Comparison of ENCODE assay signal across 25 cellular contexts in the genomic region with DNA sequence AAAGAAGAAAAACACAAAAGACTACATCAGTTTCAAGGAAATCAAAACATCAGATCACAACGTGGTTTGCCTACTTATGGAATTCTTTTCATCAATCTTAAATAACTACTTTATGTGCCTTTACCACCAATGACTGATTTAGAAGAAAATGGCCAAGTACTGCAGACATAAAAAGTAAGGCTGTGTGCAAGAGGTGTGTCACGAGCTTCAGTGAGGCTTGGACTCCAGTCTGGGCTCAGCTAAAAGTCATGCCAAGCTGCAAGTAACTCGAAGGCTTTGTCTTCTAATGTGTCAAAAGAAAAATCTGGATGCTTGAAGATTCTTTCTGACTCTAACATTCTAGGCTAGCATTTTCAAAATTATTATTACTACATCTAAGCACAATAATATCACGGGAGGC. TPM values are rescaled to one million over a fixed set of nuclear protein-coding genes. Genes with fewer than 3 reads are reported as not detected.
"Had no signal": no experiment of that assay in that cellular context is flagged by ENCODE, and none has a peak within 500 bp of the region (broad histone marks: within the 10 kb centered on the region; RNA-seq: fewer than 3 reads in every experiment).

No MANE protein-coding gene starts in this region.

- H3K9me3 ChIP-seq: heart right ventricle, mucosa of descending colon, psoas muscle, right lobe of liver, spleen, testis, tibial nerve, upper lobe of right lung, vagina had no signal

- DNase-seq: effector CD4-positive, alpha-beta T cell; endodermal cell; erythroblast; heart right ventricle; hypothalamus; kidney glomerular epithelial cell; mucosa of descending colon; natural killer cell; occipital lobe; psoas muscle; retina; right lobe of liver; spleen; stimulated activated CD4-positive, alpha-beta T cell treated with anti-CD3 and anti-CD28 coated beads, Interleukin-15, amount 100 ng/mL, for 24 hours; stimulated activated CD4-positive, alpha-beta T cell treated with anti-CD3 and anti-CD28 coated beads, Interleukin-1b, Interleukin-23, amount 100 ng/mL, for 48 hours; stimulated activated CD4-positive, alpha-beta T cell treated with anti-CD3 and anti-CD28 coated beads, Interleukin-4, amount 100 ng/mL, for 24 hours; testis; upper lobe of right lung had no signal

- H3K27ac ChIP-seq: coronary artery, heart right ventricle, neural progenitor cell, psoas muscle, right lobe of liver, spleen, testis, tibial nerve, upper lobe of right lung, vagina had no signal

- FAIRE-seq: endothelial cell of umbilical vein had no signal

- ATAC-seq: heart right ventricle; natural killer cell; psoas muscle; right lobe of liver; stimulated activated memory B cell treated with anti-CD40 and anti-IgM and Interleukin-4, amounts not matched to agents 10 μg/mL and 1 μg/mL and 100 μg/mL, for 72 hours; upper lobe of right lung had no signal

- H2AFZ ChIP-seq: neural progenitor cell had no signal

- H3K4me1 ChIP-seq: heart right ventricle, neural progenitor cell, psoas muscle, right lobe of liver, spleen, testis, tibial nerve, upper lobe of right lung, vagina had no signal

- H3K4me3 ChIP-seq: coronary artery, heart right ventricle, mucosa of descending colon, neural progenitor cell, psoas muscle, right lobe of liver, spleen, testis, tibial nerve, upper lobe of right lung, vagina had no signal

- H3K9ac ChIP-seq: neural progenitor cell had no signal

- H3K4me2 ChIP-seq: neural progenitor cell had no signal

- H3K4me1 Mint-ChIP-seq: natural killer cell; stimulated activated memory B cell treated with anti-CD40 and anti-IgM and Interleukin-4, amounts not matched to agents 10 μg/mL and 1 μg/mL and 100 μg/mL, for 72 hours had no signal

- H3K27ac Mint-ChIP-seq: endodermal cell; natural killer cell; neural progenitor cell; stimulated activated memory B cell treated with anti-CD40 and anti-IgM and Interleukin-4, amounts not matched to agents 10 μg/mL and 1 μg/mL and 100 μg/mL, for 72 hours; stimulated activated naive CD8-positive, alpha-beta T cell treated with anti-CD3 and anti-CD28 coated beads, Interleukin-15, Interleukin-2, amounts not matched to agents 100 ng/mL and 50 ng/mL, for 24 hours had no signal

- H3K27me3 ChIP-seq: neural progenitor cell, right lobe of liver, spleen, testis, tibial nerve, upper lobe of right lung, vagina had no signal

- H3K9me3 Mint-ChIP-seq: endodermal cell; natural killer cell; neural progenitor cell; stimulated activated memory B cell treated with anti-CD40 and anti-IgM and Interleukin-4, amounts not matched to agents 10 μg/mL and 1 μg/mL and 100 μg/mL, for 72 hours; stimulated activated naive CD8-positive, alpha-beta T cell treated with anti-CD3 and anti-CD28 coated beads, Interleukin-15, Interleukin-2, amounts not matched to agents 100 ng/mL and 50 ng/mL, for 24 hours had no signal

- H3K36me3 ChIP-seq: heart right ventricle, neural progenitor cell, right lobe of liver, spleen, tibial nerve, upper lobe of right lung, vagina had no signal

- H3K36me3 Mint-ChIP-seq: natural killer cell; neural progenitor cell; stimulated activated memory B cell treated with anti-CD40 and anti-IgM and Interleukin-4, amounts not matched to agents 10 μg/mL and 1 μg/mL and 100 μg/mL, for 72 hours had no signal

- H3K4me3 Mint-ChIP-seq: endodermal cell; natural killer cell; neural progenitor cell; stimulated activated memory B cell treated with anti-CD40 and anti-IgM and Interleukin-4, amounts not matched to agents 10 μg/mL and 1 μg/mL and 100 μg/mL, for 72 hours; stimulated activated naive CD8-positive, alpha-beta T cell treated with anti-CD3 and anti-CD28 coated beads, Interleukin-15, Interleukin-2, amounts not matched to agents 100 ng/mL and 50 ng/mL, for 24 hours had no signal

RNA-seq across cellular contexts. Expression of a gene that starts 17.0 kb away (rescaled TPM):
- total RNA-seq: natural killer cell had no signal
